ENCODE assay signal across 23 cellular contexts in the genomic region with DNA sequence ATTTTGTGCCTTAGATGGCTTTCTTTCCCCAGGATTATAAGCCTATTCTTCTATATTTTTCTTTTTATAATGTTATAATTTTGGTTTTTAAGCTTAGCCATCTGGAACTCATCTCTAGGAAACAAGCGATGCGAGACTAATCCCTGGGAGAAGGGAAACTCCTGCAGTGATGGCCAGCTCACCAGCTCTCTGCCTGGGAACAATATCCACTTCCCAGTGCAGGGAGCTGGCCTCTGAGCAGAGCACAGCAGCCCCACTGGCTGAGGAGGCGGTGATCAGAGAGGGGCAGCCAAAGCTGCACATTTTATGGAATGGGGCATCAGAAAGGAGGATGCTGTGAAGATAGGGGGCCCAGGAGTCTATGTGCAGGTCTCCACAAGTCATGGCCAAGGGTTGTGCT.
DNase-seq lines count a peak whose midpoint lies in the region; ATAC-seq and TF ChIP-seq lines count a peak whose summit lies in the region.
"Had no signal": no experiment of that assay in that cellular context is flagged by ENCODE, and none has a peak within 500 bp of the region (broad histone marks: within the 10 kb centered on the region; RNA-seq: fewer than 3 reads in every experiment).

No MANE protein-coding gene starts in this region.

- no peaks in the 10 kb centered on the region for H3K27me3 Mint-ChIP-seq in osteocyte (ENCODE audit: unreplicated experiment)
- H3K27me3 Mint-ChIP-seq: activated CD4-positive, alpha-beta T cell treated with anti-CD3 and anti-CD28 coated beads, Interleukin-2, amount 10 ng/mL, durations not matched to agents 7 days and 5 days; CD4-positive, alpha-beta memory T cell had no signal

- peak overlapping the region; percentile 6 for H3K27ac Mint-ChIP-seq in osteocyte (ENCODE audit: unreplicated experiment)
- H3K27ac Mint-ChIP-seq: activated CD4-positive, alpha-beta T cell treated with anti-CD3 and anti-CD28 coated beads, Interleukin-2, amount 10 ng/mL, durations not matched to agents 7 days and 5 days; activated naive CD8-positive, alpha-beta T cell treated with anti-CD3 and anti-CD28 coated beads, Interleukin-2, amount 10 ng/mL, durations not matched to agents 7 days and 5 days; activated T-helper 2 cell treated with anti-CD3 and anti-CD28 coated beads, Interferon-gamma antibody, Interleukin-2, Interleukin-4, amounts not matched to agents 10 μg/mL and 5 μg/mL and 100 μg/mL, durations not matched to agents 14 hours and 24 hours and 36 hours; CD4-positive, alpha-beta memory T cell; GM23338 had no signal

- DNase-seq in HK-2 (ENCODE audit: unreplicated experiment) (peak; percentile 20), astrocyte of the cerebellum (ENCODE audit: low read depth) (peak; percentile 55), fibroblast of villous mesenchyme (ENCODE audit: low read depth) (peak; percentile 37), osteocyte (ENCODE audit: extremely low spot score, unreplicated experiment) (no peak), COLO668 (lab: John Stamatoyannopoulos, UW; ENCODE audit: unreplicated experiment) (no peak)
- DNase-seq: activated CD4-positive, alpha-beta T cell treated with anti-CD3 and anti-CD28 coated beads, Interleukin-2, amount 10 ng/mL, durations not matched to agents 7 days and 5 days; activated CD8-positive, alpha-beta memory T cell treated with anti-CD3 and anti-CD28 coated beads, Interleukin-2, amount 50 U/mL, for 4 hours; activated naive CD8-positive, alpha-beta T cell treated with anti-CD3 and anti-CD28 coated beads, Interleukin-2, amount 10 ng/mL, durations not matched to agents 7 days and 5 days; CD4-positive, alpha-beta memory T cell; left lung; MG63; NCI-H1436; NCI-H2171; OCI-M1; Right ventricle myocardium superior; stimulated activated CD4-positive, alpha-beta T cell treated with anti-CD3 and anti-CD28 coated beads, Interleukin-15, amount 100 ng/mL, for 24 hours; testis had no signal

- ATAC-seq in HG03571 (IDR thresholded peaks at IDR 0.05; ENCODE audit: unreplicated experiment): no peak
- no peak for ATAC-seq in GM18907 (IDR thresholded peaks at IDR 0.05; ENCODE audit: unreplicated experiment)
- ATAC-seq: GM23338, left lung had no signal

- H3K9me3 Mint-ChIP-seq in osteocyte (ENCODE audit: unreplicated experiment): peaks cover 4% of the 10 kb centered on the region
- H3K9me3 Mint-ChIP-seq: activated T-helper 2 cell treated with anti-CD3 and anti-CD28 coated beads, Interferon-gamma antibody, Interleukin-2, Interleukin-4, amounts not matched to agents 10 μg/mL and 5 μg/mL and 100 μg/mL, durations not matched to agents 14 hours and 24 hours and 36 hours; CD4-positive, alpha-beta memory T cell; GM23338 had no signal

- H3K36me3 Mint-ChIP-seq in osteocyte (ENCODE audit: unreplicated experiment): no peaks in the 10 kb centered on the region

- H3K4me3 Mint-ChIP-seq in osteocyte (ENCODE audit: unreplicated experiment): no peak overlapping the region
- H3K4me3 Mint-ChIP-seq: activated CD4-positive, alpha-beta T cell treated with anti-CD3 and anti-CD28 coated beads, Interleukin-2, amount 10 ng/mL, durations not matched to agents 7 days and 5 days; activated naive CD8-positive, alpha-beta T cell treated with anti-CD3 and anti-CD28 coated beads, Interleukin-2, amount 10 ng/mL, durations not matched to agents 7 days and 5 days; CD4-positive, alpha-beta memory T cell; GM23338 had no signal

- TF ChIP-seq CTCF in astrocyte of the cerebellum (IDR thresholded peaks at IDR 0.05; ENCODE audit: low read depth, low read length, missing control alignments): no peak
- no peak for TF ChIP-seq CTCF in fibroblast of villous mesenchyme (IDR thresholded peaks at IDR 0.05; ENCODE audit: insufficient read depth, low read depth, low read length)
- TF ChIP-seq CTCF in osteocyte (IDR thresholded peaks at IDR 0.05): no peak

- H3K4me3 ChIP-seq in astrocyte of the cerebellum (ENCODE audit: low read depth, low read length) (no peak overlapping the region), fibroblast of villous mesenchyme (ENCODE audit: low read depth, low read length) (no peak overlapping the region)
- H3K4me3 ChIP-seq: cardiac muscle cell, esophagus muscularis mucosa, GM23338, left lung, MG63, testis had no signal

- peaks cover 28% of the 10 kb centered on the region for H3K4me1 Mint-ChIP-seq in osteocyte (ENCODE audit: unreplicated experiment)
- H3K4me1 Mint-ChIP-seq: GM23338 had no signal

- in situ Hi-C loops in astrocyte of the cerebellum (cut with HindIII; ENCODE audit: low sequenced_read_pairs): no loop called here

Comparison
In these comparisons a context has a peak if more than half of its experiments do, and no peak if none do; other contexts are left out.
1. DNase-seq: peak in HK-2 (single experiment), astrocyte of the cerebellum (single experiment) and fibroblast of villous mesenchyme (single experiment); none in osteocyte (single experiment) and COLO668 (single experiment).